Comparison of ENCODE assay signal across 20 cellular contexts in the genomic region with DNA sequence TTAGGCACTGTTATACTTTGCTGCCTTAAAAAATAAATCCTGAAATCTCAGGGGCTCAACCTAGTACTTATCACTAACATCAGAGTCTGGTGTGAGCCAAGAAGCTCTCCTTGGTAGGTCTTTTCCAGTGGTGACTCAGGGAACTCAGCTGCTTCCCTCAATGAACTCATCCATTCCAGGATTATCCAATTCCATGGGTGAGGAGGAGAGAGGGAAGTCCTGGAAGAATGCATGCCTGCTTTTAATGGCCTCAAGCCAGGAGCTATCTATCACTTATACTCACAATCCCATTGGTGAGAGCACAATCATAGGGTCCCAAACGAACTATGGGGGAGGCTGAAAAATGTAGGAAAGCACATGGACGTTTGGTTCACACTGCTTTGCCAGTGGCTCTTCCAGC.
A peak's percentile ranks its signal among the peaks of the same experiment; 100 is the strongest.
DNase-seq lines count a peak whose midpoint lies in the region; ATAC-seq and TF ChIP-seq lines count a peak whose summit lies in the region.
"Had no signal": no experiment of that assay in that cellular context is flagged by ENCODE, and none has a peak within 500 bp of the region (broad histone marks: within the 10 kb centered on the region; RNA-seq: fewer than 3 reads in every experiment).

No MANE protein-coding gene starts in this region.

- DNase-seq in EL, result peak; percentile 75
- DNase-seq in NCI-H226, result peak; percentile 92
- peak; percentile 9 for DNase-seq in epithelial cell of proximal tubule (ENCODE audit: low read depth)
- DNase-seq in non-pigmented ciliary epithelial cell (ENCODE audit: low read depth), result peak; percentile 18
- DNase-seq in HuH-7 (ENCODE audit: low spot score), result no peak
- DNase-seq in stimulated activated CD4-positive, alpha-beta T cell treated with anti-CD3 and anti-CD28 coated beads, Interleukin-4, amount 100 ng/mL, for 24 hours, result no peak
- DNase-seq: activated CD4-positive, CD25-positive, alpha-beta regulatory T cell; activated CD8-positive, alpha-beta memory T cell treated with anti-CD3 and anti-CD28 coated beads for 24 hours; colonic mucosa; GDM1; GOT3; heart left ventricle; KG1; NCI-H1105 treated with DMSO at 0.1 percent for 48 hours; NCI-H748 treated with DMSO at 0.1 percent for 48 hours; stimulated activated naive CD8-positive, alpha-beta T cell treated with anti-CD3 and anti-CD28 coated beads, Interleukin-15, Interleukin-2, amounts not matched to agents 100 U/mL and 50 U/mL, for 24 hours had no signal

- H3K4me3 ChIP-seq in epithelial cell of proximal tubule (ENCODE audit: low read depth, low read length), result no peak overlapping the region
- H3K4me3 ChIP-seq: colonic mucosa, heart left ventricle, neural progenitor cell, SJSA1 had no signal

- ATAC-seq in HG03139 (IDR thresholded peaks at IDR 0.05; ENCODE audit: unreplicated experiment) (no peak), GM21825 (IDR thresholded peaks at IDR 0.05; ENCODE audit: unreplicated experiment) (no peak)
- ATAC-seq: stimulated activated naive CD8-positive, alpha-beta T cell treated with anti-CD3 and anti-CD28 coated beads, Interleukin-15, Interleukin-2, amounts not matched to agents 100 U/mL and 50 U/mL, for 24 hours had no signal

- no peak for TF ChIP-seq CTCF in epithelial cell of proximal tubule (conservative IDR thresholded peaks at IDR 0.05; ENCODE audit: low read depth, low read length)

Comparison
In these comparisons a context has a peak if more than half of its experiments do, and no peak if none do; other contexts are left out.
1. DNase-seq: peak in EL (single experiment), NCI-H226 (single experiment), epithelial cell of proximal tubule (single experiment) and non-pigmented ciliary epithelial cell (single experiment); none in HuH-7 (single experiment) and stimulated activated CD4-positive, alpha-beta T cell treated with anti-CD3 and anti-CD28 coated beads, Interleukin-4, amount 100 ng/mL, for 24 hours (single experiment).